Comparison of ENCODE assay signal across 24 cellular contexts in the genomic region with DNA sequence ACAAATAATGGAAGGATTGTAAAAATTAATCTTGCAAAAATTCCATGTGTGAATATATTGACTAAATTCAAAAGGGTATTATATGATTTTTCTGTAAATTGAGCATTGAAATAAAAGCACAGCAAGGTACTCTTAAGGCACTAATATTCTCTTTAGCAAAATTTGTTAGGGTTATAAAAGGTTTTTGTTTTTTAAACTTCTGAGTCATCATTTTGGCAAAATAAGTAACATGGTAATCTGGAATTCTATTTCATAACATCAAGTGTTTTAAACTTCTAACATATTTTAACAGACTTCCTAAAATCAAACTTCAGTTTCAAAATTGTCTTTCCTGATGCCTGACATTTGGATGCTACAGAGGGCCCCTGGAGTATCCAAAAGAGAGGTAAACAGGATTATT. TPM values are rescaled to one million over a fixed set of nuclear protein-coding genes. Genes with fewer than 3 reads are reported as not detected.
DNase-seq lines count a peak whose midpoint lies in the region; ATAC-seq, FAIRE-seq and TF ChIP-seq lines count a peak whose summit lies in the region.
"Had no signal": no experiment of that assay in that cellular context is flagged by ENCODE, and none has a peak within 500 bp of the region (broad histone marks: within the 10 kb centered on the region; RNA-seq: fewer than 3 reads in every experiment).

No MANE protein-coding gene starts in this region.

- BruUV-seq in IMR-90 (replicated peaks; lab: Mats Ljungman, UMichigan) (no TSS peak), K562 (replicated peaks; lab: Mats Ljungman, UMichigan) (no TSS peak)

- TF ChIP-seq EP300 in K562 (IDR thresholded peaks at IDR 0.05; ENCODE audit: low read length) = no peak

- H2AK9ac ChIP-seq in IMR-90 (replicated peaks; ENCODE audit: low read depth, low read length, poor library complexity) = no peak overlapping the region

- ATAC-seq in IMR-90 (ENCODE audit: low read depth) = no peak
- ATAC-seq in K562 = no peak
- no peak for ATAC-seq in T-cell (replicated peaks in 1 of 4)
- ATAC-seq in HG02981 (IDR thresholded peaks at IDR 0.05; ENCODE audit: unreplicated experiment) = no peak
- ATAC-seq: A549, GM23338, HCT116 had no signal

- H3K4me1 ChIP-seq in IMR-90 (ENCODE audit: control insufficient read depth, insufficient read depth, low read length) (no peaks in the 10 kb centered on the region), K562 (replicated peaks in 1 of 2; ENCODE audit: control insufficient read depth in 2 of 2, insufficient read depth in 2 of 2, low read length in 2 of 2) (no peaks in the 10 kb centered on the region; a peak in 1 of 5 replicates)
- H3K4me1 ChIP-seq: BE2C had no signal

- peaks cover 3 to 11% (median 4%) of the 10 kb centered on the region in 3 donors for H3K9me3 Mint-ChIP-seq in T-cell

- TF ChIP-seq CTCF in IMR-90 (conservative IDR thresholded peaks at IDR 0.05; ENCODE audit: low read depth, low read length) = no peak
- TF ChIP-seq CTCF in K562 (IDR thresholded peaks at IDR 0.05 in 2 of 3, conservative IDR thresholded peaks at IDR 0.05 in 1 of 3; ENCODE audit: insufficient read depth in 2 of 3, low read depth in 1 of 3, low read length in 3 of 3) = no peak

- H3K14ac ChIP-seq in IMR-90 (replicated peaks; ENCODE audit: low read depth, low read length) = no peak overlapping the region

- H3K36me3 Mint-ChIP-seq in T-cell = no peaks in the 10 kb centered on the region
- H3K36me3 Mint-ChIP-seq: CD14-positive monocyte had no signal

- TF ChIP-seq POLR2A in IMR-90 (IDR thresholded peaks at IDR 0.05; ENCODE audit: low read depth, low read length) (no peak), K562 (conservative IDR thresholded peaks at IDR 0.05) (no peak)

- intact Hi-C loops in IMR-90 (cut with micrococcal nuclease) (no loop called here), K562 (cut with micrococcal nuclease) (no loop called here)

- H4K8ac ChIP-seq in IMR-90 (ENCODE audit: low read depth in 2 of 2, low read length in 2 of 2) = no peak overlapping the region

- H3K27ac ChIP-seq in IMR-90 (ENCODE audit: insufficient read depth, low read length) (no peak overlapping the region), K562 (ENCODE audit: extremely low read depth, low read depth, low read length) (no peak overlapping the region), substantia nigra (ENCODE audit: low read depth, low read length, poor library complexity, severe bottlenecking) (no peak overlapping the region)
- H3K27ac ChIP-seq: A549; BLaER1 treated with 17β-estradiol and CSF1 and Interleukin-3, amounts not matched to agents 10 nM and 100 nM had no signal

- H3K79me2 ChIP-seq in K562 (ENCODE audit: control insufficient read depth, insufficient read depth, low read length) = no peaks in the 10 kb centered on the region

- H3K23ac ChIP-seq in IMR-90 (ENCODE audit: low read depth, low read length) = no peak overlapping the region

- H3K9ac ChIP-seq in IMR-90 (ENCODE audit: low read depth, low read length) = no peak overlapping the region
- H3K9ac ChIP-seq in K562 (ENCODE audit: insufficient read depth in 1 of 2, low read depth in 2 of 2, low read length in 2 of 2) = no peak overlapping the region
- H3K9ac ChIP-seq: BLaER1 treated with 17β-estradiol and CSF1 and Interleukin-3, amounts not matched to agents 10 nM and 100 nM had no signal

- no peak overlapping the region for H2BK15ac ChIP-seq in IMR-90 (ENCODE audit: low read depth, low read length)

- DNase-seq in IMR-90 = no peak
- no peak for DNase-seq in K562 (ENCODE audit: extremely low read depth in 1 of 4, low spot score in 3 of 4)
- no peak for DNase-seq in T-cell
- no peak for DNase-seq in substantia nigra (lab: John Stamatoyannopoulos, UW)
- DNase-seq: 8988T; ACHN; AML-193; BE2C; CD4-positive, alpha-beta T cell; CD8-positive, alpha-beta memory T cell; DMS 273 treated with DMSO at 0.1 percent for 48 hours; DMS79; EL; GF-D8; H9 had no signal

- no peak overlapping the region for H3K4me3 Mint-ChIP-seq in T-cell
- H3K4me3 Mint-ChIP-seq: CD14-positive monocyte; CD4-positive, alpha-beta T cell; CD8-positive, alpha-beta memory T cell; GM23338; H9 had no signal

- dilution Hi-C loops in IMR-90 (cut with HindIII; ENCODE audit: low sequenced_read_pairs, unreplicated experiment) = no loop called here

- no peak overlapping the region for H2BK20ac ChIP-seq in IMR-90 (ENCODE audit: low read depth, low read length)

- CTCF ChIA-PET in IMR-90 (lab: Yijun Ruan, JAX) (no interaction called here), K562 (lab: Yijun Ruan, JAX; ENCODE audit: low intra/inter-chr PET ratio) (no interaction called here), T-cell (lab: Charles Lee) (interaction anchor here in 1 of 2 donors (1.1 to 1.2 kb wide), 2 partner anchors 12 to 33 kb away, joined by 3 to 4 read pairs; no protein-coding TSS in a partner anchor)

- no peak overlapping the region for H3K4ac ChIP-seq in IMR-90 (ENCODE audit: low read depth, low read length)

- no peak overlapping the region for H2BK120ac ChIP-seq in IMR-90 (ENCODE audit: low read depth, low read length)

- H3K79me1 ChIP-seq in IMR-90 (ENCODE audit: low read depth in 1 of 2, low read length in 2 of 2) = no peaks in the 10 kb centered on the region

- H3K9me3 ChIP-seq in IMR-90 (ENCODE audit: control insufficient read depth, insufficient read depth, low read length) (peaks cover 4% of the 10 kb centered on the region; the same call in 1 of the 2 replicates), K562 (replicated peaks; ENCODE audit: control insufficient read depth, insufficient read depth, low read depth, low read length) (peaks cover 3% of the 10 kb centered on the region)
- H3K9me3 ChIP-seq: BE2C had no signal

- H4K91ac ChIP-seq in IMR-90 (ENCODE audit: insufficient read depth, low read depth, low read length) = no peak overlapping the region

- no peak overlapping the region for H2AK5ac ChIP-seq in IMR-90 (ENCODE audit: low read depth, low read length)

- POLR2A ChIA-PET in IMR-90 (lab: Charles Lee; ENCODE audit: unreplicated experiment) (no interaction called here), K562 (lab: Yijun Ruan, JAX) (no interaction called here), T-cell (lab: Charles Lee) (no interaction called here)

- H3K56ac ChIP-seq in IMR-90 (ENCODE audit: extremely low read depth, insufficient read depth, low read length) = no peak overlapping the region

- H3K27me3 ChIP-seq in IMR-90 (ENCODE audit: control insufficient read depth, insufficient read depth, low read length) = peaks cover 13% of the 10 kb centered on the region
- H3K27me3 ChIP-seq in K562 (ENCODE audit: control insufficient read depth in 2 of 2, insufficient read depth in 2 of 2, low read length in 2 of 2) = no peaks in the 10 kb centered on the region
- H3K27me3 ChIP-seq: BE2C; BLaER1 treated with 17β-estradiol and CSF1 and Interleukin-3, amounts not matched to agents 10 nM and 100 nM had no signal

- TF ChIP-seq RAD21 in IMR-90 (IDR thresholded peaks at IDR 0.05; ENCODE audit: low read length) = no peak
- TF ChIP-seq RAD21 in K562 (CRISPR knock-in tag; conservative IDR thresholded peaks at IDR 0.05 in 1 of 2, IDR thresholded peaks at IDR 0.05 in 1 of 2) = no peak

- no peak overlapping the region for H4K5ac ChIP-seq in IMR-90 (ENCODE audit: low read depth, low read length)

- H3K9me1 ChIP-seq in IMR-90 (ENCODE audit: insufficient read depth, low read length) (no peaks in the 10 kb centered on the region), K562 (ENCODE audit: control insufficient read depth, insufficient read depth, low read length) (no peaks in the 10 kb centered on the region)

- H3K27ac Mint-ChIP-seq in T-cell = no peak overlapping the region
- H3K27ac Mint-ChIP-seq: CD14-positive monocyte; CD4-positive, alpha-beta T cell; CD8-positive, alpha-beta memory T cell; GM23338; H9 had no signal

- H3K4me3 ChIP-seq in IMR-90 (ENCODE audit: insufficient read depth, low read depth, low read length) (no peak overlapping the region), K562 (no peak overlapping the region)
- H3K4me3 ChIP-seq: A549; BLaER1 treated with 17β-estradiol and CSF1 and Interleukin-3, amounts not matched to agents 10 nM and 100 nM; GM23338 had no signal

- no peaks in the 10 kb centered on the region for H4K20me1 ChIP-seq in IMR-90 (ENCODE audit: insufficient read depth, low read length)
- no peaks in the 10 kb centered on the region for H4K20me1 ChIP-seq in K562 (replicated peaks; ENCODE audit: control insufficient read depth, insufficient read depth, low read length)
- H4K20me1 ChIP-seq: BLaER1 treated with 17β-estradiol and CSF1 and Interleukin-3, amounts not matched to agents 10 nM and 100 nM had no signal

- no peak overlapping the region for H3K4me2 ChIP-seq in IMR-90 (ENCODE audit: low read depth, low read length)
- H3K4me2 ChIP-seq in K562 (ENCODE audit: insufficient read depth, low read length) = no peak overlapping the region
- H3K4me2 ChIP-seq: A549; BLaER1 treated with 17β-estradiol and CSF1 and Interleukin-3, amounts not matched to agents 10 nM and 100 nM; GM23338 had no signal

- H2BK5ac ChIP-seq in IMR-90 (ENCODE audit: low read depth, low read length, poor library complexity, severe bottlenecking) = no peak overlapping the region

- in situ Hi-C loops in IMR-90 (cut with MboI; ENCODE audit: low sequenced_read_pairs) = no loop called here
- in situ Hi-C loops in K562 (cut with MboI) = no loop called here

- FAIRE-seq in G401.6 (lab: Jason Lieb, UNC) (peak; percentile 13), K562 (lab: Jason Lieb, UNC) (no peak)
- FAIRE-seq: A549, D721Med, GM12891 had no signal

- no peaks in the 10 kb centered on the region for H3K4me1 Mint-ChIP-seq in T-cell
- H3K4me1 Mint-ChIP-seq: CD14-positive monocyte had no signal

- no peak overlapping the region for H3K18ac ChIP-seq in IMR-90 (ENCODE audit: low read depth, low read length)

- H3K27me3 Mint-ChIP-seq in T-cell = no peaks in the 10 kb centered on the region
- H3K27me3 Mint-ChIP-seq: CD4-positive, alpha-beta T cell had no signal

- no peak overlapping the region for H2AFZ ChIP-seq in IMR-90 (replicated peaks; ENCODE audit: low read length, poor library complexity)
- H2AFZ ChIP-seq in K562 (ENCODE audit: low read depth, low read length) = no peak overlapping the region
- H2AFZ ChIP-seq: GM23338 had no signal

- H3K36me3 ChIP-seq in IMR-90 (ENCODE audit: control insufficient read depth, insufficient read depth, low read length) (no peaks in the 10 kb centered on the region), K562 (ENCODE audit: control insufficient read depth, insufficient read depth, low read length) (no peaks in the 10 kb centered on the region)
- H3K36me3 ChIP-seq: BE2C; BLaER1 treated with 17β-estradiol and CSF1 and Interleukin-3, amounts not matched to agents 10 nM and 100 nM had no signal

RNA-seq across cellular contexts. Expression of a gene that starts 12.5 kb away (rescaled TPM):
- total RNA-seq in IMR-90 (2012; rRNA removed) (22.8 and 27.1 TPM in 2 replicates), K562 (2014; rRNA removed) (10.5 and 11.5 TPM in 2 replicates), K562 (2014; rRNA removed; fragmentation: Illumina TruSeq; extraction: Trizol) (5.6 and 6.9 TPM in 2 replicates), K562 (2015; rRNA removed; fragmentation: Illumina TruSeq; extraction: Trizol) (7.7 and 8.3 TPM in 2 replicates), K562 (2021) (15.7 and 16.1 TPM in 2 replicates), T-cell (100 to 1,000 TPM; 126 to 153 (median 136) TPM)
- polyA plus RNA-seq in IMR-90 (2012; rRNA removed) (14.5 and 16.5 TPM in 2 replicates), K562 (2011; rRNA removed) (12.4 and 14.9 TPM in 2 replicates), K562 (2014; fragmentation: Illumina TruSeq; extraction: Trizol) (9.5 and 9.9 TPM in 2 replicates), K562 (2014; fragmentation: Nextera tagmentation; extraction: Ambion mirVana) (1 to 10 TPM; 1.8 to 2.5 TPM), K562 (2014; rRNA removed) (5.9 and 7.3 TPM in 2 replicates)
- 7.8 and 12.4 TPM in 2 replicates for polyA plus RNA-seq in IMR-90 (2012; cell fraction: cytosol; rRNA removed)
- 35.0 and 41.6 TPM in 2 replicates for polyA plus RNA-seq in IMR-90 (2012; cell fraction: nucleus; rRNA removed; ENCODE audit: low replicate concordance)
- 57.8 and 102 TPM in 2 replicates for total RNA-seq in K562 (2011; cell fraction: chromatin; rRNA removed; ENCODE audit: low replicate concordance)
- total RNA-seq in K562 (2011; cell fraction: nucleolus; rRNA removed) = 52.5 and 61.2 TPM in 2 replicates
- 50.8 and 55.2 TPM in 2 replicates for total RNA-seq in K562 (2011; cell fraction: nucleoplasm; rRNA removed)
- polyA plus RNA-seq in K562 (2011; cell fraction: cytosol; rRNA removed) = 10.6 and 12.6 TPM in 2 replicates
- 73.7 and 107 TPM in 2 replicates for polyA plus RNA-seq in K562 (2011; cell fraction: nucleus; rRNA removed)
- 10.2 and 13.8 TPM in 2 replicates for polyA plus RNA-seq in K562 (2012)
- polyA minus RNA-seq in K562 (2011; rRNA and poly(A)+ RNA removed) = 25.8 and 32.7 TPM in 2 replicates
- 9.9 and 17.9 TPM in 2 replicates for polyA minus RNA-seq in K562 (2011; cell fraction: cytosol; rRNA and poly(A)+ RNA removed)
- polyA minus RNA-seq in K562 (2011; cell fraction: nucleus; rRNA and poly(A)+ RNA removed) = 58.6 and 67.3 TPM in 2 replicates
